ENCODE assay signal across 1 cellular context in the genomic region with DNA sequence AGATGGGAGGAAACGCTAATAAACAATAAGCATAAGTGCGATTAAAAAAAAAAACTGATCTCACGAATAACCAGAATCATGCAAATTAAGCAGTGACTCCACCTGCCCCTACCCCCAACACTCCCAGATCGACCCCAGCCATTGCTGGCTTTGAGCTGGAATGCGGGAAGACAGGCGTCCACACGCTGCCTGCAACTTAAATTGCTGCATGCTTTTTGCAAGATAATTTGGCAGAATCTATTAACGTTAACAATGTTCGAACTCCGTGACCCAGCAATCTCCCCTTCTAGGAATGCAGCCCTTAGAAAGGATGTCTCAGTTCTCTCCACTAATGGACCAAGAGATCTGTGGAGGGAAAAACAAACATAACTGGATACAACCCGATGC.
TF ChIP-seq lines count a peak whose summit lies in the region.

No MANE protein-coding gene starts in this region.

TF ChIP-seq in HCT116, 20 proteins besides CTCF, POLR2A, EP300 and RAD21 (continued from another document):
- TF ChIP-seq REST (IDR thresholded peaks at IDR 0.05; ENCODE audit: low read depth) (no peak), SRF (IDR thresholded peaks at IDR 0.05; ENCODE audit: low read depth) (no peak), ZFX (IDR thresholded peaks at IDR 0.05) (no peak), SP1 (IDR thresholded peaks at IDR 0.05; ENCODE audit: low read depth) (no peak), MAX (IDR thresholded peaks at IDR 0.05) (no peak), POLR2AphosphoS5 (IDR thresholded peaks at IDR 0.05; ENCODE audit: low read depth, low read length) (no peak), CEBPB (IDR thresholded peaks at IDR 0.05; ENCODE audit: low read depth) (no peak), EZH2phosphoT487 (IDR thresholded peaks at IDR 0.05; ENCODE audit: borderline replicate concordance) (no peak), FOSL1 (IDR thresholded peaks at IDR 0.05; ENCODE audit: low read depth) (no peak)
